22 cellular contexts compared by ENCODE assay signal in the genomic region with DNA sequence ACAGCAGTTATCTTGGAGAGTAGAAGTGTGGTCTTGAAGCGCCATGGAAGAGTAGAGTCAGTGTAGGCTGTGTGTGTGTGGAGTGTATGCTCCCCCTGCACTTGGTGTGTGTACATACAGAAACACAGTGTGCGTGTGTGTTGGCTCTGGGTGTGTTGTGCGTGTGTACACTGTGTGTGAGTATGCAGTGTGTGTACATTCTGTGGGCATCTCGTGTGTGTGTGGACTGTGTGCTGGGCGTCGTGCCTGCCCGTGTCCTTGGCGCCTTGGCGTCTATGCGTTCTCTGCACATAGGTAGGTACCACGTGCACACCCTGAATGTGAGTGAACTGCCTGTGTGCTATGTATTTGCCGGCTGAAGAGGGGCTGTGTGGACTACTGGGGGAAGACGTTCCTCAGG. TPM values are rescaled to one million over a fixed set of nuclear protein-coding genes. Genes with fewer than 3 reads are reported as not detected.
DNase-seq lines count a peak whose midpoint lies in the region; TF ChIP-seq lines count a peak whose summit lies in the region.
"Had no signal": no experiment of that assay in that cellular context is flagged by ENCODE, and none has a peak within 500 bp of the region (broad histone marks: within the 10 kb centered on the region; RNA-seq: fewer than 3 reads in every experiment).

No MANE protein-coding gene starts in this region.

- no peaks in the 10 kb centered on the region for H3K36me3 ChIP-seq in iPS-15b (ENCODE audit: control insufficient read depth, insufficient read depth, low read length)
- H3K36me3 ChIP-seq in trophoblast cell (ENCODE audit: control insufficient read depth in 1 of 2, insufficient read depth in 2 of 2, low read length in 2 of 2) = no peaks in the 10 kb centered on the region
- no peaks in the 10 kb centered on the region for H3K36me3 ChIP-seq in mammary epithelial cell (ENCODE audit: insufficient read depth, low read length)
- H3K36me3 ChIP-seq: breast epithelium, gastroesophageal sphincter, tibial artery had no signal

- H3K4me1 Mint-ChIP-seq in H9 = peaks cover 0 to 6% of the 10 kb centered on the region in 2 experiments; a peak in 2 of 4 replicates

- H2BK12ac ChIP-seq in H9 (ENCODE audit: insufficient read length, low read depth, low read length) (no peak overlapping the region), trophoblast cell (ENCODE audit: low read length) (no peak overlapping the region)

- WGBS in H9 (ENCODE audit: extremely low coverage, insufficient read length, low lambda C conversion rate) = no CpG with 5 or more reads among the region's 13 CpGs
- WGBS in trophoblast cell (ENCODE audit: extremely low coverage, insufficient coverage, insufficient read length) = no CpG with 5 or more reads among the region's 13 CpGs
- WGBS in mammary epithelial cell (ENCODE audit: low coverage, missing lambda C conversion rate) = 86% methylated on average over 11 of the region's 13 CpGs

- H3K4me3 ChIP-seq in iPS-15b (ENCODE audit: low read depth, low read length) = peak overlapping the region; percentile 41
- H3K4me3 ChIP-seq in trophoblast cell (ENCODE audit: low read depth, low read length) = peak overlapping the region; percentile 55
- H3K4me3 ChIP-seq in mammary epithelial cell (replicated peaks in 1 of 3; ENCODE audit: insufficient read depth in 1 of 3, low read depth in 2 of 3, low read length in 3 of 3) = no peak overlapping the region
- H3K4me3 ChIP-seq: tibial artery had no signal

- H2AFZ ChIP-seq in H9 (ENCODE audit: low read length) (no peak overlapping the region), trophoblast cell (ENCODE audit: insufficient read depth, low read length, poor library complexity) (no peak overlapping the region), mammary epithelial cell (ENCODE audit: low read depth, low read length) (no peak overlapping the region)

- no peak overlapping the region; a peak in 1 of 7 replicates for H3K27ac Mint-ChIP-seq in H9
- H3K27ac Mint-ChIP-seq: activated naive CD8-positive, alpha-beta T cell treated with anti-CD3 and anti-CD28 coated beads, Interleukin-2, amount 10 ng/mL, durations not matched to agents 7 days and 5 days; stimulated activated naive B cell treated with anti-CD40 and anti-IgM and Interleukin-4, amounts not matched to agents 10 μg/mL and 1 μg/mL and 100 μg/mL, for 72 hours had no signal

- TF ChIP-seq CTCF in H9 (conservative IDR thresholded peaks at IDR 0.05) (no peak), mammary epithelial cell (conservative IDR thresholded peaks at IDR 0.05 in 1 of 2, IDR thresholded peaks at IDR 0.05 in 1 of 2; ENCODE audit: extremely low read depth in 1 of 2, insufficient read depth in 1 of 2, low read depth in 1 of 2, low read length in 2 of 2) (no peak)

- CTCF ChIA-PET in mammary epithelial cell (lab: Charles Lee; ENCODE audit: low non-redundant PET) = no interaction called here

- H3K4me3 Mint-ChIP-seq in H9 = peak overlapping the region in 1 of 2 experiments; percentile 72; a peak in 3 of 5 replicates
- H3K4me3 Mint-ChIP-seq: activated naive CD8-positive, alpha-beta T cell treated with anti-CD3 and anti-CD28 coated beads, Interleukin-2, amount 10 ng/mL, durations not matched to agents 7 days and 5 days had no signal

- H4K91ac ChIP-seq in H9 (ENCODE audit: insufficient read length, low read depth, low read length) (no peak overlapping the region), trophoblast cell (ENCODE audit: low read depth, low read length) (no peak overlapping the region)

- no peak for DNase-seq in H9
- no peak for DNase-seq in trophoblast cell
- DNase-seq in EL = no peak
- DNase-seq in OCI-M1 (lab: John Stamatoyannopoulos, UW) = no peak
- DNase-seq in mammary epithelial cell = no peak
- no peak for DNase-seq in cerebellum (ENCODE audit: low spot score)
- DNase-seq: activated CD4-positive, alpha-beta T cell treated with anti-CD3 and anti-CD28 coated beads, Interleukin-2, amount 50 U/mL, for 48 hours; activated naive CD8-positive, alpha-beta T cell treated with anti-CD3 and anti-CD28 coated beads, Interleukin-2, amount 10 ng/mL, durations not matched to agents 7 days and 5 days; activated T-cell treated with anti-CD3 and anti-CD28 coated beads, Interleukin-2, amount 50 U/mL, for 1 hour; dermis blood vessel endothelial cell; NCI-H1092; NCI-H2081 treated with DMSO at 0.1 percent for 48 hours; NCI-H510A treated with DMSO at 0.1 percent for 48 hours; SHP77; stimulated activated naive B cell treated with anti-CD40 and anti-IgM and Interleukin-4, amounts not matched to agents 10 μg/mL and 1 μg/mL and 100 μg/mL, for 72 hours; tibial artery had no signal

- in situ Hi-C loops in mammary epithelial cell (cut with MboI; ENCODE audit: low sequenced_read_pairs in 2 of 2) = no loop called here

- H3K9me3 ChIP-seq in H9 (ENCODE audit: control insufficient read depth, low read depth, low read length) = no peaks in the 10 kb centered on the region
- H3K9me3 ChIP-seq in iPS-15b (ENCODE audit: control insufficient read depth, insufficient read depth, low read length) = no peaks in the 10 kb centered on the region
- H3K9me3 ChIP-seq in trophoblast cell (ENCODE audit: insufficient read depth, low read depth, low read length) = peaks cover 7% of the 10 kb centered on the region
- H3K9me3 ChIP-seq in mammary epithelial cell (replicated peaks; ENCODE audit: insufficient read depth, low read length) = no peaks in the 10 kb centered on the region
- H3K9me3 ChIP-seq: breast epithelium, gastroesophageal sphincter, tibial artery had no signal

- H3K18ac ChIP-seq in H9 (ENCODE audit: insufficient read length, low read depth, low read length) = peak overlapping the region; percentile 27
- H3K18ac ChIP-seq in trophoblast cell (ENCODE audit: low read length) = no peak overlapping the region

- H3K79me1 ChIP-seq in H9 (ENCODE audit: insufficient read depth, low read depth, low read length, poor library complexity, severe bottlenecking) = no peaks in the 10 kb centered on the region
- H3K79me1 ChIP-seq in trophoblast cell (ENCODE audit: low read length) = no peaks in the 10 kb centered on the region

- no peaks in the 10 kb centered on the region; a peak in 1 of 7 replicates for H3K36me3 Mint-ChIP-seq in H9 (ENCODE audit: insufficient read depth in 1 of 3, low read depth in 3 of 3)
- H3K36me3 Mint-ChIP-seq: activated naive CD8-positive, alpha-beta T cell treated with anti-CD3 and anti-CD28 coated beads, Interleukin-2, amount 10 ng/mL, durations not matched to agents 7 days and 5 days; stimulated activated naive B cell treated with anti-CD40 and anti-IgM and Interleukin-4, amounts not matched to agents 10 μg/mL and 1 μg/mL and 100 μg/mL, for 72 hours had no signal

- no peak overlapping the region for H3K56ac ChIP-seq in H9 (ENCODE audit: insufficient read length, low read depth, low read length)

- peak overlapping the region; percentile 22 for H3K4me2 ChIP-seq in H9 (ENCODE audit: insufficient read depth, insufficient read length, low read length)
- H3K4me2 ChIP-seq in trophoblast cell (ENCODE audit: low read length) = no peak overlapping the region
- no peak overlapping the region for H3K4me2 ChIP-seq in mammary epithelial cell (ENCODE audit: insufficient read depth, low read depth, low read length)

- peak overlapping the region; percentile 17 for H3K23ac ChIP-seq in H9 (ENCODE audit: insufficient read length, low read depth, low read length)
- no peak overlapping the region for H3K23ac ChIP-seq in trophoblast cell (ENCODE audit: low read length)

- H3T11ph ChIP-seq in H9 (ENCODE audit: low read length) = no peak overlapping the region

- H2AK5ac ChIP-seq in H9 (ENCODE audit: insufficient read length, low read length) = no peak overlapping the region
- no peak overlapping the region for H2AK5ac ChIP-seq in trophoblast cell (ENCODE audit: low read length)

- H3K23me2 ChIP-seq in H9 (ENCODE audit: insufficient read length, low read depth, low read length, poor library complexity, severe bottlenecking) = peaks cover 2% of the 10 kb centered on the region

- H4K8ac ChIP-seq in H9 (replicated peaks; ENCODE audit: insufficient read length, low read depth, low read length) (peak overlapping the region; percentile 3), trophoblast cell (ENCODE audit: low read depth, low read length) (no peak overlapping the region)

- no TSS peak for BruUV-seq in mammary epithelial cell (replicated peaks; lab: Mats Ljungman, UMichigan)

- H3K9me3 Mint-ChIP-seq in H9 = no peaks in the 10 kb centered on the region
- H3K9me3 Mint-ChIP-seq: activated naive CD8-positive, alpha-beta T cell treated with anti-CD3 and anti-CD28 coated beads, Interleukin-2, amount 10 ng/mL, durations not matched to agents 7 days and 5 days had no signal

- H3K27ac ChIP-seq in H9 (ENCODE audit: insufficient read length, low read depth, low read length) (no peak overlapping the region), angular gyrus (ENCODE audit: low read depth, low read length) (peak overlapping the region; percentile 78), trophoblast cell (ENCODE audit: low read depth, low read length) (no peak overlapping the region), mammary epithelial cell (ENCODE audit: insufficient read depth, low read depth, low read length) (no peak overlapping the region)
- H3K27ac ChIP-seq: breast epithelium, gastroesophageal sphincter, tibial artery had no signal

- no peaks in the 10 kb centered on the region for H4K20me1 ChIP-seq in H9 (ENCODE audit: control insufficient read depth, insufficient read depth, insufficient read length)
- H4K20me1 ChIP-seq in mammary epithelial cell (ENCODE audit: insufficient read depth, low read length) = no peaks in the 10 kb centered on the region

- H3K4me1 ChIP-seq in H9 (ENCODE audit: insufficient read depth, low read length) = no peaks in the 10 kb centered on the region
- no peaks in the 10 kb centered on the region for H3K4me1 ChIP-seq in iPS-15b (ENCODE audit: control insufficient read depth, insufficient read depth, low read length)
- H3K4me1 ChIP-seq in trophoblast cell (ENCODE audit: control insufficient read depth in 1 of 2, insufficient read depth in 2 of 2, low read length in 2 of 2) = no peaks in the 10 kb centered on the region
- H3K4me1 ChIP-seq in mammary epithelial cell (ENCODE audit: insufficient read depth, low read length) = no peaks in the 10 kb centered on the region
- H3K4me1 ChIP-seq: breast epithelium had no signal

- H2BK15ac ChIP-seq in H9 (ENCODE audit: low read depth, low read length) = no peak overlapping the region

- H2BK5ac ChIP-seq in H9 (ENCODE audit: insufficient read length, low read length) = no peak overlapping the region
- no peak overlapping the region for H2BK5ac ChIP-seq in trophoblast cell (ENCODE audit: low read depth, low read length, poor library complexity)

- no peak overlapping the region for H4K5ac ChIP-seq in H9 (ENCODE audit: insufficient read length, low read depth, low read length)

- no peak overlapping the region for H4K12ac ChIP-seq in trophoblast cell (ENCODE audit: low read depth, low read length)

- H3K9ac ChIP-seq in H9 (ENCODE audit: extremely low read depth, insufficient read length, low read length) = no peak overlapping the region
- H3K9ac ChIP-seq in iPS-15b (ENCODE audit: low read depth, low read length) = peak overlapping the region; percentile 37
- no peak overlapping the region for H3K9ac ChIP-seq in trophoblast cell (ENCODE audit: low read length)
- no peak overlapping the region for H3K9ac ChIP-seq in mammary epithelial cell (ENCODE audit: insufficient read depth, low read length)

- H3K4ac ChIP-seq in H9 (ENCODE audit: low read depth, low read length) (no peak overlapping the region), trophoblast cell (ENCODE audit: low read depth, low read length) (no peak overlapping the region)

- H3K27me3 ChIP-seq in H9 (ENCODE audit: insufficient read depth, low read length) = peaks cover 8% of the 10 kb centered on the region; the same call in 1 of the 2 replicates
- H3K27me3 ChIP-seq in iPS-15b (ENCODE audit: control insufficient read depth, insufficient read depth, low read length) = peaks cover 44% of the 10 kb centered on the region
- H3K27me3 ChIP-seq in trophoblast cell (ENCODE audit: insufficient read depth, low read length) = peaks cover 25% of the 10 kb centered on the region
- peaks cover 20% of the 10 kb centered on the region for H3K27me3 ChIP-seq in mammary epithelial cell (ENCODE audit: insufficient read depth, low read length)

- no peak overlapping the region for H2BK20ac ChIP-seq in H9 (ENCODE audit: low read depth, low read length, poor library complexity, severe bottlenecking)

- dilution Hi-C loops in mammary epithelial cell (cut with HindIII; ENCODE audit: low sequenced_read_pairs) = no loop called here

- peak overlapping the region; percentile 37; the same call in 1 of the 2 replicates for H3K14ac ChIP-seq in H9 (ENCODE audit: insufficient read depth, low read length)
- no peak overlapping the region for H3K14ac ChIP-seq in trophoblast cell (ENCODE audit: low read length)

- H2BK120ac ChIP-seq in H9 (ENCODE audit: low read depth, low read length, poor library complexity, severe bottlenecking) (no peak overlapping the region), trophoblast cell (ENCODE audit: insufficient read depth, low read length, poor library complexity) (no peak overlapping the region)

- intact Hi-C loops in mammary epithelial cell (cut with micrococcal nuclease) = no loop called here

- no peaks in the 10 kb centered on the region for H3K79me2 ChIP-seq in H9 (ENCODE audit: insufficient read depth, low read length)
- no peaks in the 10 kb centered on the region for H3K79me2 ChIP-seq in trophoblast cell (ENCODE audit: control insufficient read depth, insufficient read depth, low read length, poor library complexity)
- H3K79me2 ChIP-seq in mammary epithelial cell (ENCODE audit: insufficient read depth, low read length) = no peaks in the 10 kb centered on the region

- peaks cover 15% of the 10 kb centered on the region for H3K27me3 Mint-ChIP-seq in H9 (ENCODE audit: low read depth)

RNA-seq across cellular contexts. Expression of a gene that starts 0.5 kb away (rescaled TPM):
- total RNA-seq in H9 (2021) (not detected in 2 replicates), mammary epithelial cell (under 1 TPM in 1 of 2 donors, not detected in 1; 0.33 TPM), cerebellum (10.1 TPM)
- polyA plus RNA-seq in trophoblast cell (2013) = not detected in 2 replicates
- not detected for polyA plus RNA-seq in mammary epithelial cell
- not detected for polyA minus RNA-seq in mammary epithelial cell
- total RNA-seq: activated naive CD8-positive, alpha-beta T cell treated with anti-CD3 and anti-CD28 coated beads, Interleukin-2, amount 10 ng/mL, durations not matched to agents 7 days and 5 days; breast epithelium; dermis blood vessel endothelial cell; sciatic nerve had no signal
- polyA plus RNA-seq: esophagus had no signal

RNA-seq across cellular contexts. Expression of a gene that starts 13.9 kb away (rescaled TPM):
- total RNA-seq in H9 (2021) (12.6 and 13.9 TPM in 2 replicates), mammary epithelial cell (1 to 10 TPM in 1 of 2 donors, not detected in 1; 3.7 TPM), cerebellum (5.8 TPM)
- polyA plus RNA-seq in trophoblast cell (2013) = 0.42 and 0.47 TPM in 2 replicates
- polyA plus RNA-seq in mammary epithelial cell = 0.92 TPM
- polyA minus RNA-seq in mammary epithelial cell = 0.98 TPM
- total RNA-seq: activated naive CD8-positive, alpha-beta T cell treated with anti-CD3 and anti-CD28 coated beads, Interleukin-2, amount 10 ng/mL, durations not matched to agents 7 days and 5 days; breast epithelium; dermis blood vessel endothelial cell; gastroesophageal sphincter had no signal

RNA-seq across cellular contexts. Expression of a gene that starts 23.7 kb away (rescaled TPM):
- total RNA-seq in H9 (2021) = 337 and 344 TPM in 2 replicates
- polyA plus RNA-seq in trophoblast cell (2013) = 221 and 224 TPM in 2 replicates
- 100 to 1,000 TPM; 276 to 541 TPM for total RNA-seq in mammary epithelial cell
- polyA plus RNA-seq in mammary epithelial cell = 485 TPM
- 594 TPM for polyA minus RNA-seq in mammary epithelial cell
- 188 TPM for total RNA-seq in cerebellum

RNA-seq across cellular contexts. Expression of a gene that starts 25.8 kb away (rescaled TPM):
- total RNA-seq in H9 (2021) (8.1 and 9.8 TPM in 2 replicates), mammary epithelial cell (1 to 10 TPM; 5.3 to 8.6 TPM), cerebellum (0.91 TPM)
- polyA plus RNA-seq in trophoblast cell (2013) = 6.1 and 6.2 TPM in 2 replicates
- polyA plus RNA-seq in mammary epithelial cell = 19.1 TPM
- polyA minus RNA-seq in mammary epithelial cell = 23.2 TPM

RNA-seq across cellular contexts. Expression of a gene that starts 26.5 kb away (rescaled TPM):
- total RNA-seq in H9 (2021) (54.1 and 62.2 TPM in 2 replicates), mammary epithelial cell (10 to 100 TPM; 23.8 to 52.2 TPM), cerebellum (13.7 TPM)
- polyA plus RNA-seq in trophoblast cell (2013) = 48.2 and 49.8 TPM in 2 replicates
- polyA plus RNA-seq in mammary epithelial cell = 56.5 TPM
- polyA minus RNA-seq in mammary epithelial cell = 102 TPM

Comparison
In these comparisons a context has a peak if more than half of its experiments do, and no peak if none do; other contexts are left out.
1. H3K4me3 ChIP-seq: peak in iPS-15b (single experiment) and trophoblast cell (single experiment); none in mammary epithelial cell (0 of 3).